Comparison of ENCODE assay signal across 31 cellular contexts in the genomic region with DNA sequence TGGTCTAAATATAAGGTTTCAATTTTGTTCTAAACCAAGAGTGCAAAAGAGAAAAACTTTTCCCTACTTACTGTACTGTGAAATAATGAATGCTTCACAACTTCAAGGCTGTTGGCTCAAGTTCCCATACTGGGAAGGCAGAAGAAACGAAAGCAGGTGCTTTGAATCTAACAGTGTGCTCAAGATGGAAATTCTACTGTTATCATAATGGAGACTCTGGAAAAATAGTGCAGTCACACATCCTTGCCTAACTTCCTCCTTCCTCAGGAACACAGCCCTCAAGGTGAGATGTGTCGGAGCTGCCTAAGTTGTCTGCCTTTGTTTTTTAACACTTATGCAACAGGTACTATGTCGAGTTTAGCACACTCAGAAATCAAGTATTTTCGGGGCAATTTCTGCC.
"Had no signal": no experiment of that assay in that cellular context is flagged by ENCODE, and none has a peak within 500 bp of the region (broad histone marks: within the 10 kb centered on the region; RNA-seq: fewer than 3 reads in every experiment).

No MANE protein-coding gene starts in this region.

- H3K4me3 ChIP-seq: adrenal gland, breast epithelium, cardiac muscle cell, colonic mucosa, gastrocnemius medialis, heart left ventricle had no signal

- DNase-seq: activated CD4-positive, alpha-beta memory T cell treated with anti-CD3 and anti-CD28 coated beads for 36 hours; activated CD4-positive, alpha-beta T cell treated with anti-CD3 and anti-CD28 coated beads for 36 hours; activated CD4-positive, alpha-beta T cell treated with anti-CD3 and anti-CD28 coated beads, Interleukin-2, amount 10 ng/mL, durations not matched to agents 24 days and 14 days; activated CD4-positive, CD25-positive, alpha-beta regulatory T cell; activated CD4-positive, CD25-positive, alpha-beta regulatory T cell treated with anti-CD3 and anti-CD28 coated beads, Interleukin-2, amount 50 U/mL, for 72 hours; activated CD8-positive, alpha-beta memory T cell treated with anti-CD3 and anti-CD28 coated beads, Interleukin-2, amount 10 ng/mL, durations not matched to agents 7 days and 5 days; activated CD8-positive, alpha-beta memory T cell treated with anti-CD3 and anti-CD28 coated beads, Interleukin-2, amount 50 U/mL, for 4 hours; activated CD8-positive, alpha-beta T cell treated with anti-CD3 and anti-CD28 coated beads, Interleukin-2, amount 10 ng/mL, durations not matched to agents 7 days and 5 days; activated effector memory CD4-positive, alpha-beta T cell treated with anti-CD3 and anti-CD28 coated beads, Interleukin-2, amount 50 U/mL, for 16 hours; activated naive CD4-positive, alpha-beta T cell treated with anti-CD3 and anti-CD28 coated beads for 36 hours; activated naive CD8-positive, alpha-beta T cell treated with anti-CD3 and anti-CD28 coated beads for 36 hours; activated naive CD8-positive, alpha-beta T cell treated with anti-CD3 and anti-CD28 coated beads, Interleukin-2, amount 50 U/mL, for 24 hours; activated T-cell treated with anti-CD3 and anti-CD28 coated beads, Interleukin-2, amount 50 U/mL, for 1 hour; activated T-cell treated with anti-CD3 and anti-CD28 coated beads, Interleukin-2, amount 50 U/mL, for 48 hours; adrenal gland; amygdala; aorta; central memory CD4-positive, alpha-beta T cell; cerebellar nuclear complex; colonic mucosa; dorsolateral prefrontal cortex; effector memory CD4-positive, alpha-beta T cell; endodermal cell; foreskin fibroblast; gastrocnemius medialis; glutamatergic neuron; heart left ventricle; T-helper 2 cell had no signal

- H3K4me1 ChIP-seq: adrenal gland, breast epithelium, gastrocnemius medialis had no signal

- H3K9me3 ChIP-seq: adrenal gland, breast epithelium, colonic mucosa, gastrocnemius medialis, heart left ventricle had no signal

- H3K36me3 ChIP-seq: adrenal gland, breast epithelium, cardiac muscle cell, colonic mucosa, gastrocnemius medialis, heart left ventricle had no signal

- H3K27ac ChIP-seq: adrenal gland, breast epithelium, cardiac muscle cell, colonic mucosa, gastrocnemius medialis had no signal

- H3K27me3 ChIP-seq: adrenal gland, breast epithelium, cardiac muscle cell, colonic mucosa, dorsolateral prefrontal cortex, gastrocnemius medialis, heart left ventricle had no signal

- ATAC-seq: activated CD4-positive, alpha-beta T cell treated with anti-CD3 and anti-CD28 coated beads for 36 hours; activated CD8-positive, alpha-beta memory T cell treated with anti-CD3 and anti-CD28 coated beads, Interleukin-2, amount 10 ng/mL, durations not matched to agents 7 days and 5 days; activated CD8-positive, alpha-beta T cell treated with anti-CD3 and anti-CD28 coated beads, Interleukin-2, amount 10 ng/mL, durations not matched to agents 7 days and 5 days; activated naive CD8-positive, alpha-beta T cell treated with anti-CD3 and anti-CD28 coated beads, Interleukin-2, amount 50 U/mL, for 24 hours; esophagus mucosa; gastrocnemius medialis had no signal
